23 cellular contexts compared by ENCODE assay signal in genomic region chr20:58024241-58024721, GRCh38.
DNase-seq lines count a peak whose midpoint lies in the region; ATAC-seq and TF ChIP-seq lines count a peak whose summit lies in the region.
"Had no signal": no experiment of that assay in that cellular context is flagged by ENCODE, and none has a peak within 500 bp of the region (broad histone marks: within the 10 kb centered on the region; RNA-seq: fewer than 3 reads in every experiment).

No MANE protein-coding gene starts in this region.

- no peak overlapping the region for H3K4me2 ChIP-seq in neural progenitor cell
- H3K4me2 ChIP-seq: A549; BLaER1 treated with 17β-estradiol and CSF1 and Interleukin-3, amounts not matched to agents 10 nM and 100 nM had no signal

- no peaks in the 10 kb centered on the region for H3K9me3 ChIP-seq in right atrium auricular region
- H3K9me3 ChIP-seq in right cardiac atrium (ENCODE audit: control insufficient read depth, low read length), result no peaks in the 10 kb centered on the region
- H3K9me3 ChIP-seq in vagina, result no peaks in the 10 kb centered on the region
- no peaks in the 10 kb centered on the region for H3K9me3 ChIP-seq in tibial nerve
- no peaks in the 10 kb centered on the region for H3K9me3 ChIP-seq in neural progenitor cell (ENCODE audit: low read depth)
- H3K9me3 ChIP-seq: A549; BLaER1 treated with 17β-estradiol and CSF1 and Interleukin-3, amounts not matched to agents 10 nM and 100 nM had no signal

- H3F3A ChIP-seq in neural progenitor cell (ENCODE audit: low read depth), result no peaks in the 10 kb centered on the region

- H3K27me3 Mint-ChIP-seq in neural progenitor cell (ENCODE audit: insufficient read depth, low read depth), result peaks cover 3% of the 10 kb centered on the region

- H3K4me1 Mint-ChIP-seq in neural progenitor cell, result peaks cover 4% of the 10 kb centered on the region

- no peak for TF ChIP-seq EP300 in tibial nerve (IDR thresholded peaks at IDR 0.05)

- no peak overlapping the region for H3K4me3 ChIP-seq in right atrium auricular region
- H3K4me3 ChIP-seq in right cardiac atrium (ENCODE audit: low read length), result no peak overlapping the region
- H3K4me3 ChIP-seq in vagina, result no peak overlapping the region
- H3K4me3 ChIP-seq in tibial nerve, result no peak overlapping the region
- H3K4me3 ChIP-seq in neural progenitor cell, result no peak overlapping the region
- H3K4me3 ChIP-seq: A549; BLaER1 treated with 17β-estradiol and CSF1 and Interleukin-3, amounts not matched to agents 10 nM and 100 nM had no signal

- H3K79me2 ChIP-seq in neural progenitor cell (ENCODE audit: low read depth), result no peaks in the 10 kb centered on the region

- no peak for ATAC-seq in right cardiac atrium
- no peak for ATAC-seq in GM21528 (IDR thresholded peaks at IDR 0.05; ENCODE audit: low FRiP score, unreplicated experiment)
- ATAC-seq: A549, HepG2, Panc1 had no signal

- peak; percentile 52 for DNase-seq in right atrium auricular region (ENCODE audit: low spot score)
- DNase-seq in right cardiac atrium, result no peak
- DNase-seq in islet precursor cell, result peak; percentile 39
- DNase-seq in posterior vena cava (ENCODE audit: low spot score), result peak; percentile 74
- peak; percentile 81 for DNase-seq in vagina (ENCODE audit: extremely low spot score in 2 of 2)
- DNase-seq in tibial nerve (ENCODE audit: low spot score in 2 of 2), result no peak
- DNase-seq in neural progenitor cell (ENCODE audit: low spot score), result no peak
- DNase-seq: AML-193; CD4-positive, alpha-beta T cell; H7; Karpas-422; NCI-H1092; NCI-H1417 treated with DMSO at 0.1 percent for 48 hours; NCI-H1694 treated with DMSO at 0.1 percent for 48 hours; NCI-H2081; NCI-H2227 treated with DMSO at 0.1 percent for 48 hours; NCI-H510A; NCI-H69 had no signal

- no peaks in the 10 kb centered on the region for H3K9me3 Mint-ChIP-seq in neural progenitor cell
- H3K9me3 Mint-ChIP-seq: CD4-positive, alpha-beta T cell had no signal

- 90% methylated on average over 9 of the region's 9 CpGs for WGBS in right cardiac atrium
- 86 to 96% methylated on average over 6 to 9 of the region's 9 CpGs for WGBS in tibial nerve, 2 donors

- H3K4me3 Mint-ChIP-seq in neural progenitor cell, result no peak overlapping the region
- H3K4me3 Mint-ChIP-seq: CD4-positive, alpha-beta T cell had no signal

- H3K36me3 ChIP-seq in right atrium auricular region (no peaks in the 10 kb centered on the region), vagina (no peaks in the 10 kb centered on the region), tibial nerve (no peaks in the 10 kb centered on the region), neural progenitor cell (no peaks in the 10 kb centered on the region)
- H3K36me3 ChIP-seq: BLaER1 treated with 17β-estradiol and CSF1 and Interleukin-3, amounts not matched to agents 10 nM and 100 nM had no signal

- no peak overlapping the region for H3K27ac Mint-ChIP-seq in neural progenitor cell
- H3K27ac Mint-ChIP-seq: CD4-positive, alpha-beta T cell had no signal

- H3K36me3 Mint-ChIP-seq in neural progenitor cell, result no peaks in the 10 kb centered on the region

- intact Hi-C loops in right cardiac atrium (cut with DNase I) (no loop called here), posterior vena cava (cut with DNase I) (no loop called here), vagina (cut with DNase I) (no loop called here)

- H4K20me1 ChIP-seq in neural progenitor cell (ENCODE audit: low read depth), result no peaks in the 10 kb centered on the region
- H4K20me1 ChIP-seq: BLaER1 treated with 17β-estradiol and CSF1 and Interleukin-3, amounts not matched to agents 10 nM and 100 nM had no signal

- no peak for TF ChIP-seq CTCF in right atrium auricular region (IDR thresholded peaks at IDR 0.05)
- no peak for TF ChIP-seq CTCF in vagina (IDR thresholded peaks at IDR 0.05)
- no peak for TF ChIP-seq CTCF in tibial nerve (IDR thresholded peaks at IDR 0.05)
- no peak for TF ChIP-seq CTCF in neural progenitor cell (IDR thresholded peaks at IDR 0.05)

- TF ChIP-seq POLR2A in vagina (IDR thresholded peaks at IDR 0.05) (no peak), tibial nerve (IDR thresholded peaks at IDR 0.05) (no peak)

- H3K9ac ChIP-seq in neural progenitor cell, result no peak overlapping the region
- H3K9ac ChIP-seq: BLaER1 treated with 17β-estradiol and CSF1 and Interleukin-3, amounts not matched to agents 10 nM and 100 nM had no signal

- peaks cover 0 to 18% of the 10 kb centered on the region in 2 donors for H3K4me1 ChIP-seq in right atrium auricular region
- peaks cover 9% of the 10 kb centered on the region for H3K4me1 ChIP-seq in right cardiac atrium (ENCODE audit: control insufficient read depth, insufficient read depth, low read length)
- peaks cover 17% of the 10 kb centered on the region for H3K4me1 ChIP-seq in vagina
- H3K4me1 ChIP-seq in tibial nerve, result peaks cover 3 to 44% (median 13%) of the 10 kb centered on the region in 4 donors
- H3K4me1 ChIP-seq in neural progenitor cell, result no peaks in the 10 kb centered on the region

- no peak overlapping the region for H2AFZ ChIP-seq in neural progenitor cell (replicated peaks)

- H3K27ac ChIP-seq in right atrium auricular region (no peak overlapping the region), right cardiac atrium (ENCODE audit: low read length) (no peak overlapping the region), vagina (no peak overlapping the region), tibial nerve (no peak overlapping the region), neural progenitor cell (no peak overlapping the region)
- H3K27ac ChIP-seq: BLaER1 treated with 17β-estradiol and CSF1 and Interleukin-3, amounts not matched to agents 10 nM and 100 nM had no signal

- H3K27me3 ChIP-seq in right atrium auricular region (no peaks in the 10 kb centered on the region), right cardiac atrium (ENCODE audit: control insufficient read depth, insufficient read depth) (no peaks in the 10 kb centered on the region), vagina (no peaks in the 10 kb centered on the region), tibial nerve (no peaks in the 10 kb centered on the region), neural progenitor cell (no peaks in the 10 kb centered on the region)
- H3K27me3 ChIP-seq: BLaER1 treated with 17β-estradiol and CSF1 and Interleukin-3, amounts not matched to agents 10 nM and 100 nM had no signal

Comparison
In these comparisons a context has a peak if more than half of its experiments do, and no peak if none do; other contexts are left out.
1. DNase-seq: peak in right atrium auricular region (single experiment), islet precursor cell (single experiment), posterior vena cava (single experiment) and vagina (2 of 2); none in right cardiac atrium (0 of 3), tibial nerve (0 of 2) and neural progenitor cell (single experiment).